In the genomic region with DNA sequence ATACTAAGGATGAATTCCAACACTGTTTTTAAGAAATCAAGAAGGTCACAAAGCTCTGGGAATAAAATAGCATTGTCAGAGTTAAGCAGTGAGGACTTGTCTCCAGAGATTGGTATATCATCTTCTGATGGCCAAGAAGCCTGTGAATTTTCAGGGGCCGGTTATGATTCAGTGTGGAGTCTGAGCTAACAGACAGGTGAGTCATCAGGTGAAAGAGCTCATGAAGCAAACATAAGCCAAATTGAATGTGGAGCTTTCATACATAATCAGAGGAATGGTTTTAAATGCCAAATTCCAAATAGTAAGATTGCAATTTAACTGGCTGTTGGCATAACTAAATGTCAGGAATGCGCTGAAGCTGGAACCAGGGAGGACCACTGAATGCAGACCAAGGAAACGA, we compare ENCODE assay signal across 22 cellular contexts.
DNase-seq lines count a peak whose midpoint lies in the region; ATAC-seq and TF ChIP-seq lines count a peak whose summit lies in the region.
"Had no signal": no experiment of that assay in that cellular context is flagged by ENCODE, and none has a peak within 500 bp of the region (broad histone marks: within the 10 kb centered on the region; RNA-seq: fewer than 3 reads in every experiment).

No MANE protein-coding gene starts in this region.

- TF ChIP-seq POLR2A in uterus (IDR thresholded peaks at IDR 0.05) = no peak

- H3K9ac ChIP-seq in PC-3 (ENCODE audit: low read length) = peak overlapping the region; percentile 36

- no peak overlapping the region; the same call in 1 of the 2 replicates for H2AFZ ChIP-seq in PC-3 (ENCODE audit: low read length)

- H3K9me2 ChIP-seq in PC-3 (replicated peaks; ENCODE audit: low read length) = no peaks in the 10 kb centered on the region

- H4K20me1 ChIP-seq in PC-3 (ENCODE audit: low read length) = no peaks in the 10 kb centered on the region

- H3K4me3 ChIP-seq in PC-3 (ENCODE audit: low read length) (peak overlapping the region; percentile 8; the same call in 1 of the 2 replicates), epithelial cell of esophagus (ENCODE audit: low read length) (no peak overlapping the region), uterus (no peak overlapping the region)
- H3K4me3 ChIP-seq: adrenal gland, right atrium auricular region, transverse colon had no signal

- H3K4me1 ChIP-seq in PC-3 (ENCODE audit: insufficient read depth, low read length) (peaks cover 38% of the 10 kb centered on the region), uterus (no peaks in the 10 kb centered on the region)
- H3K4me1 ChIP-seq: adrenal gland, right atrium auricular region, transverse colon had no signal

- H3K36me3 ChIP-seq in PC-3 (ENCODE audit: low read depth, low read length) = no peaks in the 10 kb centered on the region
- H3K36me3 ChIP-seq in uterus = no peaks in the 10 kb centered on the region
- H3K36me3 ChIP-seq: adrenal gland, right atrium auricular region, transverse colon had no signal

- no peaks in the 10 kb centered on the region for H3K27me3 ChIP-seq in PC-3 (ENCODE audit: low read length)
- no peaks in the 10 kb centered on the region for H3K27me3 ChIP-seq in uterus
- H3K27me3 ChIP-seq: adrenal gland, right atrium auricular region, transverse colon had no signal

- H3K4me2 ChIP-seq in PC-3 (ENCODE audit: low read length) = peak overlapping the region; percentile 60

- CTCF ChIA-PET in PC-3 (lab: Charles Lee) = no interaction called here

- H3K27ac ChIP-seq in PC-3 (ENCODE audit: low read length) = peak overlapping the region; percentile 86
- no peak overlapping the region for H3K27ac ChIP-seq in uterus
- H3K27ac ChIP-seq: adrenal gland, HL-60, right atrium auricular region, transverse colon had no signal

- POLR2A ChIA-PET in PC-3 (lab: Charles Lee; ENCODE audit: unreplicated experiment) = no interaction called here

- H3K9me3 ChIP-seq in PC-3 (ENCODE audit: low read length) (no peaks in the 10 kb centered on the region), uterus (no peaks in the 10 kb centered on the region)
- H3K9me3 ChIP-seq: adrenal gland, right atrium auricular region, transverse colon had no signal

- ATAC-seq in PC-3 (peak; percentile 95), HG03135 (IDR thresholded peaks at IDR 0.05; ENCODE audit: unreplicated experiment) (no peak)
- ATAC-seq: T-cell had no signal

- H3K79me2 ChIP-seq in PC-3 (ENCODE audit: low read length) = no peaks in the 10 kb centered on the region

- TF ChIP-seq CTCF in PC-3 (conservative IDR thresholded peaks at IDR 0.05; ENCODE audit: low read depth, low read length) = no peak
- no peak for TF ChIP-seq CTCF in epithelial cell of esophagus (IDR thresholded peaks at IDR 0.05; ENCODE audit: insufficient read depth, low read depth, low read length, missing control alignments)
- TF ChIP-seq CTCF in uterus (IDR thresholded peaks at IDR 0.05) = no peak

- intact Hi-C loops in PC-3 (cut with micrococcal nuclease) (loop anchor here (1.0 kb wide), 1 partner anchor 109 kb away; no protein-coding TSS in a partner anchor), uterus (cut with DNase I; ENCODE audit: low total_unique reads) (no loop called here)

- no TSS peak for BruUV-seq in PC-3 (replicated peaks; lab: Mats Ljungman, UMichigan)

- DNase-seq in Daoy (ENCODE audit: low read depth) = peak; percentile 54
- DNase-seq in PC-3 = peak; percentile 99
- DNase-seq in epithelial cell of esophagus (ENCODE audit: low read depth) = peak; percentile 71
- DNase-seq in non-pigmented ciliary epithelial cell (ENCODE audit: low read depth) = peak; percentile 19
- DNase-seq in uterus = no peak
- DNase-seq in activated T-cell treated with anti-CD3 and anti-CD28 coated beads, Interleukin-2, amount 50 U/mL, for 1 hour = no peak
- DNase-seq in hypothalamus (lab: John Stamatoyannopoulos, UW) = no peak
- DNase-seq: activated CD4-positive, alpha-beta T cell treated with anti-CD3 and anti-CD28 coated beads for 1 hour; activated T-cell treated with anti-CD3 and anti-CD28 coated beads, Interleukin-2, amount 50 U/mL, for 24 hours; adrenal gland; C1 segment of cervical spinal cord; caudate nucleus; dermis blood vessel endothelial cell; MM.1S; NCI-H748 treated with DMSO at 0.1 percent for 48 hours; stimulated activated CD4-positive, alpha-beta T cell treated with anti-CD3 and anti-CD28 coated beads, Interleukin-12 subunit alpha, Interleukin-12 subunit beta, amount 100 ng/mL, for 4 hours; stimulated activated CD4-positive, alpha-beta T cell treated with anti-CD3 and anti-CD28 coated beads, Interleukin-4, amount 100 ng/mL, for 4 hours; T-cell; transverse colon had no signal

- peaks cover 5% of the 10 kb centered on the region for H3F3A ChIP-seq in PC-3 (ENCODE audit: low read length, unreplicated experiment)

Comparison
In these comparisons a context has a peak if more than half of its experiments do, and no peak if none do; other contexts are left out.
1. DNase-seq: peak in Daoy (single experiment), PC-3 (single experiment), epithelial cell of esophagus (single experiment) and non-pigmented ciliary epithelial cell (single experiment); none in uterus (0 of 2), activated T-cell treated with anti-CD3 and anti-CD28 coated beads, Interleukin-2, amount 50 U/mL, for 1 hour (single experiment) and hypothalamus (0 of 51).